Comparison of ENCODE assay signal across 8 cellular contexts in the genomic region with DNA sequence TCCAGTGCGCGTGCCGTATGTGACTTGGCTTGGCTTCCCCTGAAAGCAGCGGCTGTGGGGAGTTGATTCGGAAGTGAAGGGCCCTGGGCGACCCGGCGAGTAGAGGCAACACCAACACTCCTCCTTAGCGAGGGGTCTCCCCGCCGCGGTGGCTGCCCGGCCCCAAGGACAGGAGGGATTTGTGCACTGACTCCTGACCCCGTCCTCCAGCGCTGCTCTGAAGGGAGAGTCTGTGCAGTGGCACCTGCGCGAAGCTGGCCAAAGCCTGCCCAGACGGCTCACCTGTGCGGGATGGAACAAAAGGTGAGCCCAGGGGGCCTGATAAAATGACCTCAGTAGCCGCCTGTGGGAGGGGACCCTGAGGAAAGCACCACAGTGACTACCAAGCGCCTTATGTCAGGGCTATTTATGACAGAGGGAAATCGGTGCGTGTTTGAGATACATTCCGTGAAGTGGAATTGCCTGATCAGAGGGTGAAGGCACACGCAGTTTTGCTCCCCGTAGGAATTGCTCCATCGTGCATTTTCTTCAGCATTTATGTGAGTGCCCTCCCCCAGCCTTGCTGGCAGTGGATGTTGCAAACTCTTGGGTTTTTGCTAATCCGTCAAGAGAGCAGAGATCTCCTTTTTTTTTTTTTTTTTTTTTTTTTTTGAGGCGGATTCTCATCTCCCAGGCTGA. TPM values are rescaled to one million over a fixed set of nuclear protein-coding genes. Genes with fewer than 3 reads are reported as not detected.
DNase-seq lines count a peak whose midpoint lies in the region; ATAC-seq and TF ChIP-seq lines count a peak whose summit lies in the region.
"Not testable (repeated sequence)": the region's sequence is repeated elsewhere in the genome, so short reads cannot be mapped to it uniquely, and the experiment has no call there.

No MANE protein-coding gene starts in this region.

- not testable (repeated sequence) for H3K9me3 ChIP-seq in OCI-LY1 (ENCODE audit: low read length); fibroblast of lung (ENCODE audit: control insufficient read depth, insufficient read depth, low read depth, low read length); mucosa of descending colon; subcutaneous abdominal adipose tissue (ENCODE audit: control insufficient read depth in 5 of 5, low read length in 5 of 5)

- peak overlapping the region; percentile 54 for H3K4me3 ChIP-seq in OCI-LY1 (ENCODE audit: low read depth, low read length, poor library complexity, severe bottlenecking)
- peak overlapping the region; percentile 27 to 83 (median 66) for H3K4me3 ChIP-seq in fibroblast of lung (replicated peaks in 1 of 4; ENCODE audit: control extremely low read depth in 1 of 4, insufficient read depth in 1 of 4, low read depth in 3 of 4, low read length in 4 of 4)
- peak overlapping the region; percentile 19 for H3K4me3 ChIP-seq in mucosa of descending colon
- peak overlapping the region; percentile 61 to 74 (median 69) for H3K4me3 ChIP-seq in subcutaneous abdominal adipose tissue (ENCODE audit: low read depth in 1 of 5, low read length in 5 of 5)

- not testable (repeated sequence) for H3K27me3 ChIP-seq in OCI-LY1 (ENCODE audit: insufficient read depth, low read length); fibroblast of lung (ENCODE audit: control insufficient read depth, insufficient read depth, low read length); subcutaneous abdominal adipose tissue (ENCODE audit: control insufficient read depth in 5 of 5, insufficient read depth in 4 of 5, low read length in 5 of 5)

- not testable (repeated sequence) for H3K27ac ChIP-seq in OCI-LY1 (ENCODE audit: low read depth, low read length, poor library complexity, severe bottlenecking); fibroblast of lung (ENCODE audit: insufficient read depth, low read length); subcutaneous abdominal adipose tissue (ENCODE audit: low read depth, low read length)

- H3K79me2 ChIP-seq in OCI-LY1 (ENCODE audit: insufficient read depth, low read length); fibroblast of lung (ENCODE audit: control insufficient read depth, insufficient read depth, low read length): not testable (repeated sequence)

- not testable (repeated sequence) for H4K20me1 ChIP-seq in OCI-LY1 (ENCODE audit: insufficient read depth, low read length); fibroblast of lung (ENCODE audit: control insufficient read depth, extremely low read depth, insufficient read depth, low read length)

- not testable (repeated sequence) for H3K4me1 Mint-ChIP-seq in activated naive CD4-positive, alpha-beta T cell treated with anti-CD3 and anti-CD28 coated beads for 36 hours (ENCODE audit: low read depth)

- H3K4me3 Mint-ChIP-seq in activated naive CD4-positive, alpha-beta T cell treated with anti-CD3 and anti-CD28 coated beads for 36 hours, result peak overlapping the region; percentile 70

- peak; percentile 55 for DNase-seq in DMS53 (lab: John Stamatoyannopoulos, UW)
- DNase-seq in activated naive CD4-positive, alpha-beta T cell treated with anti-CD3 and anti-CD28 coated beads for 36 hours, result peak; percentile 9
- peak; percentile 28 to 33 for DNase-seq in fibroblast of lung (ENCODE audit: low read depth in 2 of 2)
- DNase-seq in mucosa of descending colon, result peak in 1 of 3 donors; percentile 33

- not testable (repeated sequence) for H3K36me3 Mint-ChIP-seq in activated naive CD4-positive, alpha-beta T cell treated with anti-CD3 and anti-CD28 coated beads for 36 hours (ENCODE audit: low read depth)

- intact Hi-C loops in activated naive CD4-positive, alpha-beta T cell treated with anti-CD3 and anti-CD28 coated beads for 36 hours (cut with micrococcal nuclease), result loop anchor here (1.0 kb wide), 1 partner anchor 20 kb away; no protein-coding TSS in a partner anchor
- intact Hi-C loops in mucosa of descending colon (cut with DNase I, micrococcal nuclease), result not testable (repeated sequence)

- H3K4me1 ChIP-seq in OCI-LY1 (ENCODE audit: insufficient read depth, low read length, severe bottlenecking); fibroblast of lung (ENCODE audit: control insufficient read depth, extremely low read depth, insufficient read depth, low read length); mucosa of descending colon (ENCODE audit: low read depth); subcutaneous abdominal adipose tissue (ENCODE audit: control insufficient read depth in 5 of 5, insufficient read depth in 5 of 5, low read length in 5 of 5): not testable (repeated sequence)

- H3K36me3 ChIP-seq in OCI-LY1 (ENCODE audit: insufficient read depth, low read length); fibroblast of lung (ENCODE audit: control insufficient read depth, insufficient read depth, low read length); mucosa of descending colon (ENCODE audit: low read depth); subcutaneous abdominal adipose tissue (ENCODE audit: control insufficient read depth in 5 of 5, insufficient read depth in 5 of 5, low read length in 5 of 5): not testable (repeated sequence)

- TF ChIP-seq CTCF in OCI-LY1 (IDR thresholded peaks at IDR 0.05; ENCODE audit: low read length); fibroblast of lung (conservative IDR thresholded peaks at IDR 0.05 in 1 of 2, IDR thresholded peaks at IDR 0.05 in 1 of 2; ENCODE audit: low read depth in 1 of 2, low read length in 2 of 2); mucosa of descending colon (IDR thresholded peaks at IDR 0.05): not testable (repeated sequence)

- H3K9me2 ChIP-seq in OCI-LY1 (ENCODE audit: low read depth, low read length), result not testable (repeated sequence)

- not testable (repeated sequence) for H2AFZ ChIP-seq in OCI-LY1 (ENCODE audit: low read length)
- H2AFZ ChIP-seq in fibroblast of lung (ENCODE audit: low read length), result peak overlapping the region; percentile 51

- H3K27me3 Mint-ChIP-seq in activated naive CD4-positive, alpha-beta T cell treated with anti-CD3 and anti-CD28 coated beads for 36 hours (ENCODE audit: low read depth), result not testable (repeated sequence)

- H3K27ac Mint-ChIP-seq in activated naive CD4-positive, alpha-beta T cell treated with anti-CD3 and anti-CD28 coated beads for 36 hours, result not testable (repeated sequence)

- peak overlapping the region; percentile 55 for H3K4me2 ChIP-seq in OCI-LY1 (ENCODE audit: low read length)
- peak overlapping the region; percentile 74 for H3K4me2 ChIP-seq in fibroblast of lung (ENCODE audit: extremely low read depth, insufficient read depth, low read length)

- CTCF ChIA-PET in activated naive CD4-positive, alpha-beta T cell treated with anti-CD3 and anti-CD28 coated beads for 36 hours (lab: Charles Lee), result interaction anchor here (0.7 kb wide), 1 partner anchor 267 kb away, joined by 3 read pairs; no protein-coding TSS in a partner anchor

- peak overlapping the region; percentile 37; the same call in 1 of the 2 replicates for H3K9ac ChIP-seq in OCI-LY1 (ENCODE audit: low read length)
- H3K9ac ChIP-seq in fibroblast of lung (ENCODE audit: insufficient read depth, low read length), result peak overlapping the region; percentile 21
- peak overlapping the region in 4 of 5 donors; percentile 43 to 68 (median 64) for H3K9ac ChIP-seq in subcutaneous abdominal adipose tissue (ENCODE audit: low read length in 5 of 5)

- peak; percentile 61 for ATAC-seq in GM21423 (IDR thresholded peaks at IDR 0.05; ENCODE audit: unreplicated experiment)
- ATAC-seq in HG03354 (IDR thresholded peaks at IDR 0.05; ENCODE audit: poor library complexity, severe bottlenecking, unreplicated experiment), result peak; percentile 73
- ATAC-seq in mucosa of descending colon, result peak; percentile 67

- not testable (repeated sequence) for H3F3A ChIP-seq in OCI-LY1 (ENCODE audit: insufficient read depth, low read length)

- not testable (repeated sequence) for H3K9me3 Mint-ChIP-seq in activated naive CD4-positive, alpha-beta T cell treated with anti-CD3 and anti-CD28 coated beads for 36 hours

RNA-seq across cellular contexts. Expression of a gene that starts 22.5 kb away (rescaled TPM):
- not detected for total RNA-seq in activated naive CD4-positive, alpha-beta T cell treated with anti-CD3 and anti-CD28 coated beads for 36 hours
- total RNA-seq in fibroblast of lung (not detected in 2 replicates), mucosa of descending colon (not detected)
- polyA plus RNA-seq in fibroblast of lung, result not detected in 2 replicates
- 0.17 TPM in 1 of 2 replicates, not detected in the other for polyA plus RNA-seq in fibroblast of lung (2012)
- not detected in 2 replicates for polyA minus RNA-seq in fibroblast of lung (ENCODE audit: low replicate concordance)

RNA-seq across cellular contexts. Expression of a gene that starts 34.8 kb away (rescaled TPM):
- 100 to 1,000 TPM; 708 to 713 TPM for total RNA-seq in activated naive CD4-positive, alpha-beta T cell treated with anti-CD3 and anti-CD28 coated beads for 36 hours
- total RNA-seq in fibroblast of lung (630 and 689 TPM in 2 replicates), mucosa of descending colon (100 to 1,000 TPM; 453 to 475 (median 473) TPM)
- 214 and 285 TPM in 2 replicates for polyA plus RNA-seq in fibroblast of lung
- 246 and 334 TPM in 2 replicates for polyA plus RNA-seq in fibroblast of lung (2012)
- 82.2 and 111 TPM in 2 replicates for polyA minus RNA-seq in fibroblast of lung (ENCODE audit: low replicate concordance)

RNA-seq across cellular contexts. Expression of a gene that starts 40.4 kb away (rescaled TPM):
- 100 to 1,000 TPM; 398 to 455 TPM for total RNA-seq in activated naive CD4-positive, alpha-beta T cell treated with anti-CD3 and anti-CD28 coated beads for 36 hours
- total RNA-seq in fibroblast of lung, result 518 and 589 TPM in 2 replicates
- polyA plus RNA-seq in fibroblast of lung, result 560 and 722 TPM in 2 replicates
- polyA plus RNA-seq in fibroblast of lung (2012), result 568 and 794 TPM in 2 replicates
- 1,041 and 1,496 TPM in 2 replicates for polyA minus RNA-seq in fibroblast of lung (ENCODE audit: low replicate concordance)
- 100 to 1,000 TPM; 485 to 598 (median 521) TPM for total RNA-seq in mucosa of descending colon

Comparison
In these comparisons a context has a peak if more than half of its experiments do, and no peak if none do; other contexts are left out.
1. H3K4me3 ChIP-seq: peak in every context shown above with its lines; median percentile 69 in subcutaneous abdominal adipose tissue; 66 in fibroblast of lung; 54 in OCI-LY1; 19 in mucosa of descending colon.